Comparison of ENCODE assay signal across 8 cellular contexts in the genomic region with DNA sequence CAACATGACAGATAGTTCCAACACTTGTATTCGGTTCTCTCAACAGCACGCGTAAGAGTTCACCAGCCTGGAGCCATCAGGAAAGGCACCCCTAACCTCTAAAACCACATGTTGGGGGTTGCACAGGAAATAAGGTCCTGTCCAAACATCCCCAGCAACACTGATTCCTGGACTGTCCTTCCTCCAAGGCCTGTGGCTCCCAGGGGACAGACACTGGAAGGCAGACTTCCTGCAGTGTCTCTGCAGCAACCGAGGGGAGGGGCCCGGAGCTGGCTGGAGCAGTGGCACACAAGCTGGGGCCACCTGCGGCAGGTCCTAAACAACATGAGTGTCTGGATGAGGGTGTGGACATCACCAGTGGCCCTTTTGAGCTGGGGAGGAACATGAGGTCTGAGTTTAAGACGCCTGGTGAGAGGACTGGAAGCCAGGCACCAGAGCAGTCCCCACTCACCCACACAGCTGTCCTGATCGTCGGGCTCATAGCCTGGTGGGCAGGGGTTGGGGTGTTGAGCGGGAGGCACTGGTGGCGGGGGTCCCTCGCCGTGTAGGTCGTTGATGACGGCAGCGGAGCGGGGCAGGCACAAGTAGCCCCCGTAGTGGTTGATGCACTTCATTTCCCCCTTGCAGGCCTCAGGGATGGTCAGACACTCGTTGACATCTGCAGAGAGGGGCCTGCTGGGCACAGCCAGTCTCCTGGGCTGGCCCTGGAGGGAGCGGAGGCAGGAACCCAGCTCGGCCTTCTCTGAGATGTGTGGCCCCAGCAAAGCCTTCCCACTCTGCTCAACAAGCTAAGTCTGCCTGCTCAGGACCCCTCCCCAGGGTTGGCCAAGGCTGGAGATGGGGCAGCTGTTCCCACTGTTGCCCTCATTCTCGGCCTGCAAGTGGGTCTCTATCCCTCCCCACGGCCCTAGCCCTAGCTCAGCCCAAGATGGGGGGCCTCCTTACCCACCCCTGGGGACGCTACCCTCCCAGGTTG. TPM values are rescaled to one million over a fixed set of nuclear protein-coding genes. Genes with fewer than 3 reads are reported as not detected.
DNase-seq lines count a peak whose midpoint lies in the region; ATAC-seq, FAIRE-seq and TF ChIP-seq lines count a peak whose summit lies in the region.
"Had no signal": no experiment of that assay in that cellular context is flagged by ENCODE, and none has a peak within 500 bp of the region (broad histone marks: within the 10 kb centered on the region; RNA-seq: fewer than 3 reads in every experiment).

No MANE protein-coding gene starts in this region.

- TF ChIP-seq POLR2A in endothelial cell of umbilical vein (IDR thresholded peaks at IDR 0.05; ENCODE audit: low read depth, low read length) (no peak), spleen (IDR thresholded peaks at IDR 0.05) (no peak)

- H3K36me3 ChIP-seq in endothelial cell of umbilical vein (ENCODE audit: control insufficient read depth in 2 of 2, extremely low read depth in 1 of 2, insufficient read depth in 2 of 2, low read length in 2 of 2) (peaks cover 0 to 21% of the 10 kb centered on the region in 2 experiments), spleen (peaks cover 0 to 25% (median 14%) of the 10 kb centered on the region in 6 donors)

- H3K9me3 Mint-ChIP-seq in activated naive CD4-positive, alpha-beta T cell treated with anti-CD3 and anti-CD28 coated beads, Interleukin-2, amount 50 U/mL, for 72 hours: no peaks in the 10 kb centered on the region

- TF ChIP-seq CTCF in endothelial cell of umbilical vein (IDR thresholded peaks at IDR 0.05; ENCODE audit: extremely low read depth in 1 of 2, insufficient read depth in 1 of 2, low read depth in 1 of 2, low read length in 2 of 2) (no peak), spleen (IDR thresholded peaks at IDR 0.05 in 8 of 11, conservative IDR thresholded peaks at IDR 0.05 in 3 of 11) (no peak)

- H3K4me1 ChIP-seq in endothelial cell of umbilical vein (ENCODE audit: control insufficient read depth, extremely low read depth, insufficient read depth, low read length) (peaks cover 17% of the 10 kb centered on the region), spleen (peaks cover 16 to 78% (median 48%) of the 10 kb centered on the region in 6 donors)

- H3K27ac Mint-ChIP-seq in activated naive CD4-positive, alpha-beta T cell treated with anti-CD3 and anti-CD28 coated beads, Interleukin-2, amount 50 U/mL, for 72 hours: peak overlapping the region in 1 of 2 donors; percentile 82

- intact Hi-C loops in endothelial cell of umbilical vein (cut with micrococcal nuclease) (no loop called here), spleen (cut with DNase I; ENCODE audit: low total_unique reads) (no loop called here)

- CTCF ChIA-PET in endothelial cell of umbilical vein (lab: Charles Lee): interaction anchor here (0.7 to 7.1 kb wide), 10 partner anchors 11 to 117 kb away, joined by 3 to 73 read pairs (median 4); a partner anchor contains a TSS

- no peak overlapping the region for H3K4me3 ChIP-seq in endothelial cell of umbilical vein (replicated peaks in 1 of 3; ENCODE audit: insufficient read depth in 1 of 3, low read depth in 1 of 3, low read length in 3 of 3)
- H3K4me3 ChIP-seq in spleen: peak overlapping the region in 1 of 8 donors; percentile 77

- peaks cover 2% of the 10 kb centered on the region for H3K79me2 ChIP-seq in endothelial cell of umbilical vein (ENCODE audit: control insufficient read depth, insufficient read depth, low read length)

- peaks cover 0 to 12% of the 10 kb centered on the region in 2 donors for H3K36me3 Mint-ChIP-seq in activated naive CD4-positive, alpha-beta T cell treated with anti-CD3 and anti-CD28 coated beads, Interleukin-2, amount 50 U/mL, for 72 hours

- H3K4me2 ChIP-seq in endothelial cell of umbilical vein (ENCODE audit: insufficient read depth, low read length): peak overlapping the region; percentile 57

- H3K27ac ChIP-seq in endothelial cell of umbilical vein (ENCODE audit: insufficient read depth, low read depth, low read length) (peak overlapping the region; percentile 52), spleen (peak overlapping the region in 7 of 8 donors; percentile 81 to 91 (median 83))

- H3K9me3 ChIP-seq in endothelial cell of umbilical vein (replicated peaks; ENCODE audit: control insufficient read depth, insufficient read depth, low read length) (no peaks in the 10 kb centered on the region), spleen (no peaks in the 10 kb centered on the region)

- 46 to 58% (median 48%) methylated on average over 15 to 24 of the region's 24 CpGs for WGBS in spleen, 5 donors

- POLR2A ChIA-PET in endothelial cell of umbilical vein (lab: Charles Lee): interaction anchor here (0.9 to 1.9 kb wide), 5 partner anchors 8 to 20 kb away, joined by 3 to 19 read pairs (median 4); a partner anchor contains a TSS

- H3K9me1 ChIP-seq in endothelial cell of umbilical vein (replicated peaks; ENCODE audit: control insufficient read depth, extremely low read depth, insufficient read depth, low read length): no peaks in the 10 kb centered on the region

- dilution Hi-C loops in endothelial cell of umbilical vein (cut with MboI; ENCODE audit: extremely low pct_ligation_motif_present, low sequenced_read_pairs): no loop called here

- FAIRE-seq in endothelial cell of umbilical vein (lab: Jason Lieb, UNC): no peak

- TSS peak; percentile 2 for BruUV-seq in endothelial cell of umbilical vein (replicated peaks; lab: Mats Ljungman, UMichigan)

- no peak overlapping the region for H3K9ac ChIP-seq in endothelial cell of umbilical vein (replicated peaks; ENCODE audit: extremely low read depth, insufficient read depth, low read length)

- H3K27me3 ChIP-seq in endothelial cell of umbilical vein (ENCODE audit: control insufficient read depth in 2 of 2, insufficient read depth in 2 of 2, low read length in 2 of 2) (no peaks in the 10 kb centered on the region), spleen (replicated peaks in 1 of 7) (peaks cover 0 to 11% (median 0%) of the 10 kb centered on the region in 7 donors)

- peak; percentile 32 for DNase-seq in NCI-H146 (lab: John Stamatoyannopoulos, UW)
- no peak for DNase-seq in NCI-H146 treated with DMSO at 0.1 percent for 48 hours (lab: John Stamatoyannopoulos, UW; ENCODE audit: unreplicated experiment)
- no peak for DNase-seq in endothelial cell of umbilical vein (ENCODE audit: low read depth, low spot score)
- peak; percentile 86 for DNase-seq in spleen
- DNase-seq in activated naive CD4-positive, alpha-beta T cell treated with anti-CD3 and anti-CD28 coated beads, Interleukin-2, amount 50 U/mL, for 72 hours (ENCODE audit: low spot score in 2 of 2): no peak
- DNase-seq: 8988T, hippocampal formation had no signal

- H4K20me1 ChIP-seq in endothelial cell of umbilical vein (replicated peaks; ENCODE audit: control insufficient read depth, extremely low read depth, insufficient read depth, low read length): no peaks in the 10 kb centered on the region

- no peak overlapping the region for H2AFZ ChIP-seq in endothelial cell of umbilical vein (ENCODE audit: low read depth, low read length)

- ATAC-seq in activated naive CD4-positive, alpha-beta T cell treated with anti-CD3 and anti-CD28 coated beads, Interleukin-2, amount 50 U/mL, for 72 hours: no peak
- ATAC-seq in HG02610 (IDR thresholded peaks at IDR 0.05; ENCODE audit: unreplicated experiment): no peak

RNA-seq across cellular contexts. Expression of a gene that starts 1.6 kb away (rescaled TPM):
- total RNA-seq in endothelial cell of umbilical vein: 76.5 and 81.7 TPM in 2 replicates
- 207 and 259 TPM in 2 replicates for polyA plus RNA-seq in endothelial cell of umbilical vein
- polyA plus RNA-seq in endothelial cell of umbilical vein (2011; cell fraction: cytosol; rRNA removed): 88.3 and 121 TPM in 2 replicates
- 185 and 210 TPM in 2 replicates for polyA plus RNA-seq in endothelial cell of umbilical vein (2011; cell fraction: nucleus; rRNA removed)
- polyA plus RNA-seq in endothelial cell of umbilical vein (2012): 43.3 and 91.5 TPM in 2 replicates
- polyA minus RNA-seq in endothelial cell of umbilical vein: 56.8 and 65.1 TPM in 2 replicates
- polyA minus RNA-seq in endothelial cell of umbilical vein (2011; cell fraction: cytosol; rRNA and poly(A)+ RNA removed): not detected
- 29.8 and 52.5 TPM in 2 replicates for polyA minus RNA-seq in endothelial cell of umbilical vein (2011; cell fraction: nucleus; rRNA and poly(A)+ RNA removed)
- 10 to 100 TPM; 21.0 to 53.5 (median 38.4) TPM for total RNA-seq in spleen
- 10 to 100 TPM; 22.5 to 39.1 (median 31.4) TPM for polyA plus RNA-seq in spleen
- 10 to 100 TPM; 15.2 to 41.8 TPM for total RNA-seq in activated naive CD4-positive, alpha-beta T cell treated with anti-CD3 and anti-CD28 coated beads, Interleukin-2, amount 50 U/mL, for 72 hours

RNA-seq across cellular contexts. Expression of a gene that starts 8.6 kb away (rescaled TPM):
- total RNA-seq in endothelial cell of umbilical vein: not detected in 2 replicates
- not detected in 2 replicates for polyA plus RNA-seq in endothelial cell of umbilical vein
- 0.04 and 0.05 TPM in 2 replicates for polyA plus RNA-seq in endothelial cell of umbilical vein (2011; cell fraction: cytosol; rRNA removed)
- polyA plus RNA-seq in endothelial cell of umbilical vein (2011; cell fraction: nucleus; rRNA removed): 0.16 TPM in 1 of 2 replicates, not detected in the other
- 0.16 and 0.50 TPM in 2 replicates for polyA plus RNA-seq in endothelial cell of umbilical vein (2012)
- not detected in 2 replicates for polyA minus RNA-seq in endothelial cell of umbilical vein
- polyA minus RNA-seq in endothelial cell of umbilical vein (2011; cell fraction: cytosol; rRNA and poly(A)+ RNA removed): not detected
- not detected in 2 replicates for polyA minus RNA-seq in endothelial cell of umbilical vein (2011; cell fraction: nucleus; rRNA and poly(A)+ RNA removed)
- total RNA-seq in spleen: 10 to 100 TPM; 18.8 to 38.2 (median 29.5) TPM
- polyA plus RNA-seq in spleen: 10 to 100 TPM in 2 of 3 donors, 1 to 10 TPM in 1; 5.6 to 13.2 (median 10.8) TPM
- 10 to 100 TPM in 1 of 2 donors, 1 to 10 TPM in 1; 2.2 to 16.8 TPM for total RNA-seq in activated naive CD4-positive, alpha-beta T cell treated with anti-CD3 and anti-CD28 coated beads, Interleukin-2, amount 50 U/mL, for 72 hours

RNA-seq across cellular contexts. Expression of a gene that starts 10.8 kb away (rescaled TPM):
- 68.4 and 76.9 TPM in 2 replicates for total RNA-seq in endothelial cell of umbilical vein
- polyA plus RNA-seq in endothelial cell of umbilical vein: 57.9 and 64.5 TPM in 2 replicates
- 26.7 and 34.0 TPM in 2 replicates for polyA plus RNA-seq in endothelial cell of umbilical vein (2011; cell fraction: cytosol; rRNA removed)
- polyA plus RNA-seq in endothelial cell of umbilical vein (2011; cell fraction: nucleus; rRNA removed): 262 and 327 TPM in 2 replicates
- 54.5 and 57.8 TPM in 2 replicates for polyA plus RNA-seq in endothelial cell of umbilical vein (2012)
- polyA minus RNA-seq in endothelial cell of umbilical vein: 37.4 and 54.2 TPM in 2 replicates
- 31.4 TPM for polyA minus RNA-seq in endothelial cell of umbilical vein (2011; cell fraction: cytosol; rRNA and poly(A)+ RNA removed)
- polyA minus RNA-seq in endothelial cell of umbilical vein (2011; cell fraction: nucleus; rRNA and poly(A)+ RNA removed): 46.3 and 80.5 TPM in 2 replicates
- 10 to 100 TPM; 54.8 to 77.3 (median 65.5) TPM for total RNA-seq in spleen
- polyA plus RNA-seq in spleen: 10 to 100 TPM; 71.2 to 93.5 (median 89.5) TPM
- 10 to 100 TPM; 63.9 to 64.0 TPM for total RNA-seq in activated naive CD4-positive, alpha-beta T cell treated with anti-CD3 and anti-CD28 coated beads, Interleukin-2, amount 50 U/mL, for 72 hours

RNA-seq across cellular contexts. Expression of a gene that starts 13.0 kb away (rescaled TPM):
- total RNA-seq in endothelial cell of umbilical vein (1,783 and 1,844 TPM in 2 replicates), spleen (1,000 to 10,000 TPM in 2 of 7 donors, 100 to 1,000 TPM in 5; 666 to 1,219 (median 868) TPM)
- polyA plus RNA-seq in endothelial cell of umbilical vein (2,403 and 2,689 TPM in 2 replicates), spleen (100 to 1,000 TPM; 562 to 869 (median 862) TPM)
- 2,884 and 3,285 TPM in 2 replicates for polyA plus RNA-seq in endothelial cell of umbilical vein (2011; cell fraction: cytosol; rRNA removed)
- 927 and 1,270 TPM in 2 replicates for polyA plus RNA-seq in endothelial cell of umbilical vein (2011; cell fraction: nucleus; rRNA removed)
- 1,817 and 1,850 TPM in 2 replicates for polyA plus RNA-seq in endothelial cell of umbilical vein (2012)
- polyA minus RNA-seq in endothelial cell of umbilical vein: 1,737 and 1,829 TPM in 2 replicates
- polyA minus RNA-seq in endothelial cell of umbilical vein (2011; cell fraction: cytosol; rRNA and poly(A)+ RNA removed): 662 TPM
- polyA minus RNA-seq in endothelial cell of umbilical vein (2011; cell fraction: nucleus; rRNA and poly(A)+ RNA removed): 250 and 287 TPM in 2 replicates
- total RNA-seq in activated naive CD4-positive, alpha-beta T cell treated with anti-CD3 and anti-CD28 coated beads, Interleukin-2, amount 50 U/mL, for 72 hours: 1,000 to 10,000 TPM in 1 of 2 donors, 100 to 1,000 TPM in 1; 855 to 1,265 TPM

RNA-seq across cellular contexts. Expression of a gene that starts 17.3 kb away (rescaled TPM):
- total RNA-seq in endothelial cell of umbilical vein: 88.5 and 105 TPM in 2 replicates
- 162 and 210 TPM in 2 replicates for polyA plus RNA-seq in endothelial cell of umbilical vein
- 118 and 132 TPM in 2 replicates for polyA plus RNA-seq in endothelial cell of umbilical vein (2011; cell fraction: cytosol; rRNA removed)
- 84.3 and 107 TPM in 2 replicates for polyA plus RNA-seq in endothelial cell of umbilical vein (2011; cell fraction: nucleus; rRNA removed)
- polyA plus RNA-seq in endothelial cell of umbilical vein (2012): 120 and 137 TPM in 2 replicates
- 97.2 and 126 TPM in 2 replicates for polyA minus RNA-seq in endothelial cell of umbilical vein
- polyA minus RNA-seq in endothelial cell of umbilical vein (2011; cell fraction: cytosol; rRNA and poly(A)+ RNA removed): 180 TPM
- polyA minus RNA-seq in endothelial cell of umbilical vein (2011; cell fraction: nucleus; rRNA and poly(A)+ RNA removed): 40.7 and 42.2 TPM in 2 replicates
- 10 to 100 TPM; 52.3 to 79.0 (median 64.9) TPM for total RNA-seq in spleen
- polyA plus RNA-seq in spleen: 10 to 100 TPM; 61.9 to 66.3 (median 62.3) TPM
- 100 to 1,000 TPM in 1 of 2 donors, 10 to 100 TPM in 1; 69.4 to 101 TPM for total RNA-seq in activated naive CD4-positive, alpha-beta T cell treated with anti-CD3 and anti-CD28 coated beads, Interleukin-2, amount 50 U/mL, for 72 hours

Comparison
In these comparisons a context has a peak if more than half of its experiments do, and no peak if none do; other contexts are left out.
1. DNase-seq: peak in NCI-H146 (single experiment) and spleen (single experiment); none in NCI-H146 treated with DMSO at 0.1 percent for 48 hours (single experiment), endothelial cell of umbilical vein (single experiment) and activated naive CD4-positive, alpha-beta T cell treated with anti-CD3 and anti-CD28 coated beads, Interleukin-2, amount 50 U/mL, for 72 hours (0 of 2).